14 cellular contexts compared by ENCODE assay signal in genomic region chr11:45745065-45745811, GRCh38. TPM values are rescaled to one million over a fixed set of nuclear protein-coding genes. Genes with fewer than 3 reads are reported as not detected.
DNase-seq lines count a peak whose midpoint lies in the region; TF ChIP-seq lines count a peak whose summit lies in the region.
"Had no signal": no experiment of that assay in that cellular context is flagged by ENCODE, and none has a peak within 500 bp of the region (broad histone marks: within the 10 kb centered on the region; RNA-seq: fewer than 3 reads in every experiment).

No MANE protein-coding gene starts in this region.

- intact Hi-C loops in stomach (cut with DNase I; ENCODE audit: low total_unique reads): no loop called here

- H3K36me3 ChIP-seq in HEK293 (ENCODE audit: control insufficient read depth in 2 of 2, insufficient read depth in 1 of 2, low read length in 2 of 2) (no peaks in the 10 kb centered on the region), stomach (no peaks in the 10 kb centered on the region)
- H3K36me3 ChIP-seq: upper lobe of left lung had no signal

- 53 to 57% (median 53%) methylated on average over 13 of the region's 13 CpGs for WGBS in stomach, 5 donors

- H3K4me3 ChIP-seq in HEK293 (ENCODE audit: low read depth, low read length) (no peak overlapping the region), fibroblast of the aortic adventitia (ENCODE audit: low read depth, low read length) (no peak overlapping the region), stomach (no peak overlapping the region)
- H3K4me3 ChIP-seq: GM12878, upper lobe of left lung had no signal

- TF ChIP-seq CTCF in HEK293 (tag by site-specific recombination; IDR thresholded peaks at IDR 0.05) (no peak), fibroblast of the aortic adventitia (IDR thresholded peaks at IDR 0.05; ENCODE audit: insufficient read depth, low read length) (no peak), stomach (IDR thresholded peaks at IDR 0.05) (no peak), GM13976 (IDR thresholded peaks at IDR 0.05; ENCODE audit: borderline replicate concordance, control extremely low read depth, extremely low read depth, insufficient read depth, missing control alignments) (no peak)

- H3K9me3 ChIP-seq in HEK293 (ENCODE audit: control insufficient read depth, insufficient read depth, low read depth, low read length): no peaks in the 10 kb centered on the region
- no peaks in the 10 kb centered on the region for H3K9me3 ChIP-seq in stomach
- H3K9me3 ChIP-seq: SK-N-SH, upper lobe of left lung had no signal

- TF ChIP-seq EP300 in stomach (IDR thresholded peaks at IDR 0.05): no peak

- in situ Hi-C loops in GM13976 (cut with MboI; ENCODE audit: low sequenced_read_pairs, unreplicated experiment): no loop called here

- POLR2A ChIA-PET in HEK293 (lab: Yijun Ruan, JAX): no interaction called here

- no peak for TF ChIP-seq POLR2A in stomach (IDR thresholded peaks at IDR 0.05)

- H3K27ac ChIP-seq in HEK293 (ENCODE audit: extremely low read depth, low read depth, low read length): no peak overlapping the region
- peak overlapping the region in 3 of 5 donors; percentile 0 to 42 (median 9) for H3K27ac ChIP-seq in stomach

- H3K4me1 ChIP-seq in HEK293 (ENCODE audit: control insufficient read depth, insufficient read depth, low read length) (no peaks in the 10 kb centered on the region), stomach (no peaks in the 10 kb centered on the region)
- H3K4me1 ChIP-seq: upper lobe of left lung had no signal

- H3K27me3 ChIP-seq in stomach: peaks cover 0 to 18% (median 2%) of the 10 kb centered on the region in 3 donors
- H3K27me3 ChIP-seq: upper lobe of left lung had no signal

- DNase-seq in fibroblast of the aortic adventitia (ENCODE audit: low read depth) (peak; percentile 16), medulla oblongata (ENCODE audit: extremely low spot score) (peak; percentile 57), stomach (no peak), GM13976 (ENCODE audit: low spot score) (no peak), DMS53 treated with DMSO at 0.1 percent for 48 hours (lab: John Stamatoyannopoulos, UW; ENCODE audit: unreplicated experiment) (no peak), DMS53 (lab: John Stamatoyannopoulos, UW) (no peak)
- no peak for DNase-seq in stimulated activated CD4-positive, alpha-beta T cell treated with anti-CD3 and anti-CD28 coated beads, Interleukin-2, amount 100 ng/mL, for 48 hours
- DNase-seq: activated naive CD8-positive, alpha-beta T cell treated with anti-CD3 and anti-CD28 coated beads for 36 hours; dermis blood vessel endothelial cell; SK-N-SH; stimulated activated CD4-positive, alpha-beta T cell treated with anti-CD3 and anti-CD28 coated beads, Interleukin-12 subunit alpha, Interleukin-12 subunit beta, amount 100 ng/mL, for 4 hours; upper lobe of left lung had no signal

- CTCF ChIA-PET in HEK293 (lab: Yijun Ruan, JAX): interaction anchor here (1.5 kb wide), 1 partner anchor 26 kb away, joined by 3 read pairs; no protein-coding TSS in a partner anchor

TF ChIP-seq in HEK293, 187 proteins besides CTCF, POLR2A, EP300 and RAD21:
- TF ChIP-seq WT1 (tag by site-specific recombination; IDR thresholded peaks at IDR 0.05): no peak
- peak; percentile 31; the same call in 1 of the 2 replicates for TF ChIP-seq ZBTB20 (tag by site-specific recombination; IDR thresholded peaks at IDR 0.05)
- TF ChIP-seq ZNF354C (tag by site-specific recombination; IDR thresholded peaks at IDR 0.05; ENCODE audit: borderline replicate concordance, low read depth): no peak
TF ChIP-seq in HEK293: peak in this region for 1.

RNA-seq across cellular contexts. Expression of gene SLC35C1, which starts 59.7 kb away (rescaled TPM):
- total RNA-seq in fibroblast of the aortic adventitia (ENCODE audit: low replicate concordance) (2.7 and 6.2 TPM in 2 replicates), stomach (10 to 100 TPM in 2 of 5 donors, 1 to 10 TPM in 3; 7.6 to 21.4 (median 9.9) TPM)
- polyA plus RNA-seq in stomach: 10 to 100 TPM in 1 of 3 donors, 1 to 10 TPM in 2; 8.4 to 12.7 (median 9.0) TPM

Comparison
In these comparisons a context has a peak if more than half of its experiments do, and no peak if none do; other contexts are left out.
1. DNase-seq: peak in fibroblast of the aortic adventitia (single experiment) and medulla oblongata (single experiment); none in stomach (single experiment), GM13976 (single experiment), DMS53 treated with DMSO at 0.1 percent for 48 hours (single experiment), DMS53 (single experiment) and stimulated activated CD4-positive, alpha-beta T cell treated with anti-CD3 and anti-CD28 coated beads, Interleukin-2, amount 100 ng/mL, for 48 hours (0 of 2).